In the genomic region with DNA sequence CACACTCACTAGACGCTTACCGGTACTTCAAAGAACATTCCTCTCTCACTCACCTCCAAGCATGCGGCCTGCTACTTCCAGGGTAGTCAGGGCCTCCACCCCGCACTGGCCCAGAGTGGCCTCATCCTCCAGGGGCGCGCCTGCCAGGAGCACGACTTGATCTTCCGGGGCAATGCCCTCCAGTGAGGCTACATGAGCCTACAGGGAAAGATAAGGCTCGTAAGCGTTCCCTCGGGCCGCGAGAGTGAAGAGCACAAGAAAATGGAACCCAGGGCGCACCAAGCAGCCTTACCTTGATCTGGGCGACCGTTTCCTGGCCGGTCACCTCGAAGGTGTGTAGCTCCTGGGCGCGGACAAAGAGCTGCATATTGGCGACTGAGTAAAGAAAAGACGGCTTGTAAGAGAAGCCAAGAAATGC, we compare ENCODE assay signal across 8 cellular contexts. TPM values are rescaled to one million over a fixed set of nuclear protein-coding genes. Genes with fewer than 3 reads are reported as not detected.
A peak's percentile ranks its signal among the peaks of the same experiment; 100 is the strongest.
DNase-seq lines count a peak whose midpoint lies in the region; ATAC-seq and TF ChIP-seq lines count a peak whose summit lies in the region.

No MANE protein-coding gene starts in this region.

- peaks cover 61% of the 10 kb centered on the region for H3K36me3 ChIP-seq in MG63
- peaks cover 10% of the 10 kb centered on the region for H3K36me3 ChIP-seq in breast epithelium
- H3K36me3 ChIP-seq in mesenchymal stem cell (ENCODE audit: control insufficient read depth in 1 of 2, insufficient read depth in 2 of 2, low read depth in 1 of 2, low read length in 2 of 2), result peaks cover 46 to 61% of the 10 kb centered on the region in 2 experiments
- H3K36me3 ChIP-seq in upper lobe of right lung, result peaks cover 57% of the 10 kb centered on the region

- no peak overlapping the region for H2BK15ac ChIP-seq in mesenchymal stem cell (ENCODE audit: low read depth, poor library complexity, severe bottlenecking)

- H2BK5ac ChIP-seq in mesenchymal stem cell (ENCODE audit: low read depth, low read length, poor library complexity, severe bottlenecking), result no peak overlapping the region

- intact Hi-C loops in breast epithelium (cut with DNase I; ENCODE audit: low total_unique reads), result loop anchor here (10.0 kb wide), 1 partner anchor 63 kb away; a partner anchor contains a TSS
- intact Hi-C loops in upper lobe of right lung (cut with DNase I), result no loop called here
- intact Hi-C loops in head of caudate nucleus (cut with DNase I), result loop anchor here (10.0 kb wide), 1 partner anchor 317 kb away; a partner anchor contains a TSS

- H4K91ac ChIP-seq in mesenchymal stem cell (ENCODE audit: low read length), result no peak overlapping the region

- no peak overlapping the region for H2AFZ ChIP-seq in mesenchymal stem cell (ENCODE audit: low read depth, low read length)

- no peak for TF ChIP-seq CTCF in C4-2B (conservative IDR thresholded peaks at IDR 0.05)
- no peak for TF ChIP-seq CTCF in breast epithelium (IDR thresholded peaks at IDR 0.05)
- no peak for TF ChIP-seq CTCF in upper lobe of right lung (IDR thresholded peaks at IDR 0.05)

- H2AK5ac ChIP-seq in mesenchymal stem cell (ENCODE audit: low read length, severe bottlenecking), result no peak overlapping the region

- H3K4me2 ChIP-seq in mesenchymal stem cell (ENCODE audit: low read length, poor library complexity, severe bottlenecking), result peak overlapping the region; percentile 66

- no peak overlapping the region for H2BK12ac ChIP-seq in mesenchymal stem cell (ENCODE audit: low read length in 2 of 2)

- no peak overlapping the region for H3K23ac ChIP-seq in mesenchymal stem cell (ENCODE audit: low read length in 2 of 2)

- H3K27ac ChIP-seq in C4-2B (peak overlapping the region; percentile 83), breast epithelium (peak overlapping the region; percentile 94 to 99), mesenchymal stem cell (ENCODE audit: low read length, poor library complexity, severe bottlenecking) (peak overlapping the region; percentile 58), upper lobe of right lung (peak overlapping the region; percentile 93)

- WGBS in mesenchymal stem cell, result 7% methylated on average over 22 of the region's 22 CpGs

- H3K18ac ChIP-seq in mesenchymal stem cell (ENCODE audit: low read depth in 1 of 2, low read length in 2 of 2), result peak overlapping the region in 1 of 2 experiments; percentile 16

- no peak overlapping the region for H2BK120ac ChIP-seq in mesenchymal stem cell (ENCODE audit: low read depth, low read length)

- H3K9me3 ChIP-seq in MG63 (no peaks in the 10 kb centered on the region), breast epithelium (no peaks in the 10 kb centered on the region), mesenchymal stem cell (ENCODE audit: control insufficient read depth, low read length) (no peaks in the 10 kb centered on the region), upper lobe of right lung (no peaks in the 10 kb centered on the region)

- H3K27me3 ChIP-seq in MG63, result no peaks in the 10 kb centered on the region
- no peaks in the 10 kb centered on the region for H3K27me3 ChIP-seq in breast epithelium
- no peaks in the 10 kb centered on the region for H3K27me3 ChIP-seq in mesenchymal stem cell (ENCODE audit: control insufficient read depth in 1 of 2, insufficient read depth in 1 of 2, low read length in 2 of 2)
- H3K27me3 ChIP-seq in upper lobe of right lung, result no peaks in the 10 kb centered on the region

- H3K4ac ChIP-seq in mesenchymal stem cell (ENCODE audit: low read depth in 1 of 2, low read length in 2 of 2), result peak overlapping the region; percentile 58 to 80

- ATAC-seq in upper lobe of right lung (no peak), GM21619 (IDR thresholded peaks at IDR 0.05; ENCODE audit: unreplicated experiment) (no peak), GM18498 (IDR thresholded peaks at IDR 0.05; ENCODE audit: unreplicated experiment) (no peak)

- H3K9ac ChIP-seq in mesenchymal stem cell (ENCODE audit: low read length), result peak overlapping the region; percentile 98

- H3K14ac ChIP-seq in mesenchymal stem cell (ENCODE audit: low read length in 2 of 2), result peak overlapping the region in 1 of 2 experiments; percentile 30

- H3K4me3 ChIP-seq in MG63, result peak overlapping the region; percentile 99
- peak overlapping the region; percentile 84 to 88 (median 87) for H3K4me3 ChIP-seq in breast epithelium
- peak overlapping the region; percentile 80 to 98 for H3K4me3 ChIP-seq in mesenchymal stem cell (ENCODE audit: insufficient read depth in 1 of 2, low read depth in 1 of 2, low read length in 2 of 2)
- peak overlapping the region; percentile 97 for H3K4me3 ChIP-seq in upper lobe of right lung

- H4K8ac ChIP-seq in mesenchymal stem cell (ENCODE audit: low read length), result peak overlapping the region; percentile 66

- DNase-seq in MG63, result no peak
- no peak for DNase-seq in breast epithelium (ENCODE audit: low spot score in 2 of 2)
- peak; percentile 22 for DNase-seq in mesenchymal stem cell
- DNase-seq in upper lobe of right lung, result peak; percentile 72
- no peak for DNase-seq in head of caudate nucleus

- H3K79me1 ChIP-seq in mesenchymal stem cell (replicated peaks; ENCODE audit: low read length, poor library complexity, severe bottlenecking), result peaks cover 16% of the 10 kb centered on the region

- peaks cover 5 to 10% of the 10 kb centered on the region in 2 donors for H3K4me1 ChIP-seq in breast epithelium
- peaks cover 10% of the 10 kb centered on the region for H3K4me1 ChIP-seq in mesenchymal stem cell (ENCODE audit: control insufficient read depth, insufficient read depth, low read depth, low read length)
- peaks cover 25% of the 10 kb centered on the region for H3K4me1 ChIP-seq in upper lobe of right lung

- TF ChIP-seq POLR2A in breast epithelium (IDR thresholded peaks at IDR 0.05), result no peak

RNA-seq across cellular contexts. Expression of a gene that starts 0.5 kb away (rescaled TPM):
- 283 and 364 TPM in 2 replicates for total RNA-seq in MG63 (2014; rRNA removed; shearing (Covaris generic); ENCODE audit: low replicate concordance)
- total RNA-seq in breast epithelium, result 1,000 to 10,000 TPM in 1 of 3 donors, 100 to 1,000 TPM in 2; 786 to 1,230 (median 855) TPM
- polyA plus RNA-seq in mesenchymal stem cell (2013, experiment 1 of 2), result 1,069 TPM
- 1,068 TPM for polyA plus RNA-seq in mesenchymal stem cell (2013, experiment 2 of 2)
- total RNA-seq in upper lobe of right lung, result 754 TPM

RNA-seq across cellular contexts. Expression of a gene that starts 0.7 kb away (rescaled TPM):
- 74.4 and 79.4 TPM in 2 replicates for total RNA-seq in MG63 (2014; rRNA removed; shearing (Covaris generic); ENCODE audit: low replicate concordance)
- total RNA-seq in breast epithelium, result 10 to 100 TPM; 66.2 to 92.6 (median 72.8) TPM
- polyA plus RNA-seq in mesenchymal stem cell (2013, experiment 1 of 2), result 34.0 TPM
- 33.7 TPM for polyA plus RNA-seq in mesenchymal stem cell (2013, experiment 2 of 2)
- 53.7 TPM for total RNA-seq in upper lobe of right lung

RNA-seq across cellular contexts. Expression of a gene that starts 4.0 kb away (rescaled TPM):
- total RNA-seq in MG63 (2014; rRNA removed; shearing (Covaris generic); ENCODE audit: low replicate concordance), result 12.0 and 14.4 TPM in 2 replicates
- 10 to 100 TPM; 14.6 to 23.3 (median 20.3) TPM for total RNA-seq in breast epithelium
- 5.1 TPM for polyA plus RNA-seq in mesenchymal stem cell (2013, experiment 1 of 2)
- polyA plus RNA-seq in mesenchymal stem cell (2013, experiment 2 of 2), result 5.0 TPM
- total RNA-seq in upper lobe of right lung, result 7.5 TPM

RNA-seq across cellular contexts. Expression of a gene that starts 9.8 kb away (rescaled TPM):
- total RNA-seq in MG63 (2014; rRNA removed; shearing (Covaris generic); ENCODE audit: low replicate concordance), result 3.5 and 10.9 TPM in 2 replicates
- total RNA-seq in breast epithelium, result 100 to 1,000 TPM in 1 of 3 donors, 10 to 100 TPM in 2; 38.8 to 189 (median 44.2) TPM
- 37.6 TPM for polyA plus RNA-seq in mesenchymal stem cell (2013, experiment 1 of 2)
- 37.2 TPM for polyA plus RNA-seq in mesenchymal stem cell (2013, experiment 2 of 2)
- 39.0 TPM for total RNA-seq in upper lobe of right lung

RNA-seq across cellular contexts. Expression of a gene that starts 12.9 kb away (rescaled TPM):
- 0.91 and 18.3 TPM in 2 replicates for total RNA-seq in MG63 (2014; rRNA removed; shearing (Covaris generic); ENCODE audit: low replicate concordance)
- total RNA-seq in breast epithelium, result 10 to 100 TPM; 25.8 to 31.7 (median 27.2) TPM
- polyA plus RNA-seq in mesenchymal stem cell (2013, experiment 1 of 2), result 33.9 TPM
- polyA plus RNA-seq in mesenchymal stem cell (2013, experiment 2 of 2), result 33.2 TPM
- 69.0 TPM for total RNA-seq in upper lobe of right lung

Comparison
In these comparisons a context has a peak if more than half of its experiments do, and no peak if none do; other contexts are left out.
1. DNase-seq: peak in mesenchymal stem cell (single experiment) and upper lobe of right lung (single experiment); none in MG63 (single experiment), breast epithelium (0 of 2) and head of caudate nucleus (0 of 42).
2. Peak in every context shown above with its lines, with median percentiles within 50 percentile points of each other: H3K27ac ChIP-seq and H3K4me3 ChIP-seq.